24 cellular contexts compared by ENCODE assay signal in genomic region chr2:239903210-239903609, GRCh38.
DNase-seq lines count a peak whose midpoint lies in the region; TF ChIP-seq lines count a peak whose summit lies in the region.
"Had no signal": no experiment of that assay in that cellular context is flagged by ENCODE, and none has a peak within 500 bp of the region (broad histone marks: within the 10 kb centered on the region; RNA-seq: fewer than 3 reads in every experiment).

No MANE protein-coding gene starts in this region.

- CTCF ChIA-PET in HEK293T (lab: Yijun Ruan, JAX): no interaction called here

- H3K36me3 Mint-ChIP-seq in endodermal cell (ENCODE audit: low read depth) (no peaks in the 10 kb centered on the region), neural crest cell (ENCODE audit: low read depth) (no peaks in the 10 kb centered on the region)

- no peak overlapping the region for H3K4me3 Mint-ChIP-seq in endodermal cell
- no peak overlapping the region for H3K4me3 Mint-ChIP-seq in neural crest cell
- H3K4me3 Mint-ChIP-seq: CD4-positive, alpha-beta T cell; HFFc6 had no signal

- WGBS in endodermal cell (ENCODE audit: insufficient coverage in 1 of 2, insufficient read length in 1 of 2), 2 experiments: 83 to 89% methylated on average over 4 to 8 of the region's 8 CpGs

- H3K27ac ChIP-seq in endodermal cell (ENCODE audit: low read depth, low read length): no peak overlapping the region
- H3K27ac ChIP-seq: BLaER1, HL-60, SK-N-MC had no signal

- H3K9me3 Mint-ChIP-seq in endodermal cell (peaks cover 10% of the 10 kb centered on the region), neural crest cell (no peaks in the 10 kb centered on the region)
- H3K9me3 Mint-ChIP-seq: CD4-positive, alpha-beta T cell had no signal

- TF ChIP-seq CTCF in endodermal cell (conservative IDR thresholded peaks at IDR 0.05): no peak
- TF ChIP-seq CTCF in neural crest cell (conservative IDR thresholded peaks at IDR 0.05): no peak

- H3K4me1 ChIP-seq in endodermal cell (ENCODE audit: control insufficient read depth, insufficient read depth, low read length): no peaks in the 10 kb centered on the region

- H3K9ac ChIP-seq in endodermal cell (ENCODE audit: extremely low read depth, low read length, poor library complexity, severe bottlenecking): no peak overlapping the region
- H3K9ac ChIP-seq: BLaER1 had no signal

- H3K27me3 ChIP-seq in H7 (ENCODE audit: control insufficient read depth, insufficient read depth, low read length) (no peaks in the 10 kb centered on the region), endodermal cell (ENCODE audit: control insufficient read depth, insufficient read depth, low read length, poor library complexity, severe bottlenecking) (no peaks in the 10 kb centered on the region)
- H3K27me3 ChIP-seq: BLaER1 had no signal

- H3K27ac Mint-ChIP-seq in endodermal cell (peak overlapping the region; percentile 58), neural crest cell (ENCODE audit: unreplicated experiment) (peak overlapping the region; percentile 19)
- H3K27ac Mint-ChIP-seq: CD4-positive, alpha-beta T cell; HFFc6 had no signal

- H3K27me3 Mint-ChIP-seq in endodermal cell (ENCODE audit: insufficient read depth) (no peaks in the 10 kb centered on the region), neural crest cell (ENCODE audit: low read depth) (no peaks in the 10 kb centered on the region)
- H3K27me3 Mint-ChIP-seq: CD4-positive, alpha-beta T cell had no signal

- H3K4me3 ChIP-seq in H7 (ENCODE audit: insufficient read depth, low read depth, low read length) (no peak overlapping the region), endodermal cell (ENCODE audit: low read length) (no peak overlapping the region)
- H3K4me3 ChIP-seq: BLaER1, SK-N-MC had no signal

- POLR2A ChIA-PET in HEK293T (lab: Yijun Ruan, JAX): no interaction called here

- DNase-seq in ELF-1 (ENCODE audit: low read depth, low spot score): peak; percentile 29
- DNase-seq in H7: peak; percentile 43
- peak; percentile 41 for DNase-seq in endodermal cell
- no peak for DNase-seq in neural crest cell (ENCODE audit: low read depth, low spot score)
- DNase-seq in OCI-M2 (lab: John Stamatoyannopoulos, UW; ENCODE audit: unreplicated experiment): no peak
- no peak for DNase-seq in HEK293T (ENCODE audit: extremely low spot score)
- no peak for DNase-seq in A172 (ENCODE audit: low spot score)
- DNase-seq in putamen (ENCODE audit: low spot score): no peak
- DNase-seq: ACHN; CD4-positive, alpha-beta T cell; COR-L47; HFFc6; KBM-7; MM.1S; NCI-H1048; NCI-H1417 treated with DMSO at 0.1 percent for 48 hours; NCI-H187; NCI-H446; NCI-H526 treated with DMSO at 0.1 percent for 48 hours; PC-3; SHP77 treated with DMSO at 0.1 percent for 48 hours had no signal

- H3K4me1 Mint-ChIP-seq in endodermal cell (peaks cover 2% of the 10 kb centered on the region), neural crest cell (peaks cover 3% of the 10 kb centered on the region)

- no peaks in the 10 kb centered on the region for H3K9me3 ChIP-seq in endodermal cell (ENCODE audit: control insufficient read depth, low read length)

- H3K36me3 ChIP-seq in H7 (replicated peaks; ENCODE audit: control insufficient read depth, insufficient read depth, low read length): no peaks in the 10 kb centered on the region
- no peaks in the 10 kb centered on the region for H3K36me3 ChIP-seq in endodermal cell (ENCODE audit: control insufficient read depth, insufficient read depth, low read length)
- H3K36me3 ChIP-seq: BLaER1 had no signal

TF ChIP-seq in HEK293T, 16 proteins besides CTCF, POLR2A, EP300 and RAD21:
- TF ChIP-seq ZNF384 (IDR thresholded peaks at IDR 0.05) (no peak), HDGF (IDR thresholded peaks at IDR 0.05; ENCODE audit: borderline replicate concordance) (no peak), LEF1 (IDR thresholded peaks at IDR 0.05; ENCODE audit: borderline replicate concordance) (no peak), FOXM1 (IDR thresholded peaks at IDR 0.05; ENCODE audit: borderline replicate concordance) (no peak), TARDBP (IDR thresholded peaks at IDR 0.05) (no peak), FOXA1 (IDR thresholded peaks at IDR 0.05) (no peak), SUZ12 (IDR thresholded peaks at IDR 0.05) (no peak), FOXK2 (IDR thresholded peaks at IDR 0.05) (no peak), ELF4 (IDR thresholded peaks at IDR 0.05) (no peak), ARNT (IDR thresholded peaks at IDR 0.05) (no peak), CTBP1 (IDR thresholded peaks at IDR 0.05; ENCODE audit: borderline replicate concordance) (no peak), L3MBTL2 (conservative IDR thresholded peaks at IDR 0.05) (no peak), BHLHE40 (IDR thresholded peaks at IDR 0.05; ENCODE audit: borderline replicate concordance) (no peak), SP1 (IDR thresholded peaks at IDR 0.05) (no peak), NFRKB (IDR thresholded peaks at IDR 0.05) (no peak)
- TF ChIP-seq, protein P1, sequence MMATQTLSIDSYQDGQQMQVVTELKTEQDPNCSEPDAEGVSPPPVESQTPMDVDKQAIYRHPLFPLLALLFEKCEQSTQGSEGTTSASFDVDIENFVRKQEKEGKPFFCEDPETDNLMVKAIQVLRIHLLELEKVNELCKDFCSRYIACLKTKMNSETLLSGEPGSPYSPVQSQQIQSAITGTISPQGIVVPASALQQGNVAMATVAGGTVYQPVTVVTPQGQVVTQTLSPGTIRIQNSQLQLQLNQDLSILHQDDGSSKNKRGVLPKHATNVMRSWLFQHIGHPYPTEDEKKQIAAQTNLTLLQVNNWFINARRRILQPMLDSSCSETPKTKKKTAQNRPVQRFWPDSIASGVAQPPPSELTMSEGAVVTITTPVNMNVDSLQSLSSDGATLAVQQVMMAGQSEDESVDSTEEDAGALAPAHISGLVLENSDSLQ (IDR thresholded peaks at IDR 0.05): no peak

Comparison
In these comparisons a context has a peak if more than half of its experiments do, and no peak if none do; other contexts are left out.
1. DNase-seq: peak in ELF-1 (single experiment), H7 (single experiment) and endodermal cell (single experiment); none in neural crest cell (single experiment), OCI-M2 (single experiment), HEK293T (single experiment), A172 (single experiment) and putamen (single experiment).